Comparison of ENCODE assay signal across 19 cellular contexts in the genomic region with DNA sequence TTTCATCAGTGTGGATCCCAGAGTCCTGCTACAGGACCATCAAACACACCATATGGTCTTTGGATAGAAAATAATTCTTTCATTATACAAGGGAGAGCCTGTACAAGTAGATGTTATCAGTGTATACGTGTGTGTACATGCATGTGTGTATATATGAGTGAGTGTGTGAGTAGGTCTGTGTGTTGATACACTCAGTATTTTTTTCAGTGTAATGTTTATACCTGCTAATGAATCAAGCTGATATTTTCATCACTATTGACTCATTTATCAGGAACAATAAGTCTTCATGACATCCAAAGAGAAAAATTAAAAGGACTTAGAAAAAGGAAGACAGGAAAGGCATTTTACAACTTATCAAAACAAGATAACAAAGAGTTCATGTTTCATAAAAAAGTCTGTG.
"Had no signal": no experiment of that assay in that cellular context is flagged by ENCODE, and none has a peak within 500 bp of the region (broad histone marks: within the 10 kb centered on the region; RNA-seq: fewer than 3 reads in every experiment).

No MANE protein-coding gene starts in this region.

- H3K36me3 Mint-ChIP-seq: natural killer cell treated with Interleukin-12 subunit alpha and Interleukin-12 subunit beta and Interleukin-15 and Interleukin-18, amount 100 ng/mL, for 72 hours had no signal

- H3K36me3 ChIP-seq: lower lobe of right lung, thyroid gland had no signal

- H3K27ac Mint-ChIP-seq: activated naive CD4-positive, alpha-beta T cell treated with anti-CD3 and anti-CD28 coated beads for 36 hours; dendritic cell treated with granulocyte-macrophage colony-stimulating factor and Interleukin-4, amounts not matched to agents 40 ng/mL and 50 ng/mL, for 4 days; mesothelial cell of epicardium; natural killer cell treated with Interleukin-12 subunit alpha and Interleukin-12 subunit beta and Interleukin-15 and Interleukin-18, amount 100 ng/mL, for 72 hours had no signal

- H3K27me3 Mint-ChIP-seq: dendritic cell treated with granulocyte-macrophage colony-stimulating factor and Interleukin-4, amounts not matched to agents 40 ng/mL and 50 ng/mL, for 4 days; natural killer cell treated with Interleukin-12 subunit alpha and Interleukin-12 subunit beta and Interleukin-15 and Interleukin-18, amount 100 ng/mL, for 72 hours had no signal

- H3K27ac ChIP-seq: lower lobe of right lung, thyroid gland had no signal

- H3K4me3 ChIP-seq: gastrocnemius medialis, lower lobe of right lung, thyroid gland had no signal

- DNase-seq: activated CD4-positive, alpha-beta T cell treated with anti-CD3 and anti-CD28 coated beads, Interleukin-2, amount 50 U/mL, for 1 hour; activated CD4-positive, CD25-positive, alpha-beta regulatory T cell; activated CD8-positive, alpha-beta memory T cell treated with anti-CD3 and anti-CD28 coated beads, Interleukin-2, amount 50 U/mL, for 4 hours; activated naive CD4-positive, alpha-beta T cell treated with anti-CD3 and anti-CD28 coated beads for 36 hours; activated T-cell treated with anti-CD3 and anti-CD28 coated beads, Interleukin-2, amount 50 U/mL, for 4 hours; aorta; erythroblast; gastrocnemius medialis; head of caudate nucleus; left colon; lower lobe of right lung; posterior cingulate gyrus; stimulated activated CD8-positive, alpha-beta memory T cell treated with anti-CD3 and anti-CD28 coated beads, Interleukin-4, amount 100 ng/mL, for 48 hours; stimulated activated naive CD4-positive, alpha-beta T cell treated with Interleukin-2 at 50 U/mL for 16 hours; T1000; thyroid gland had no signal

- H3K9me3 ChIP-seq: gastrocnemius medialis, lower lobe of right lung, thyroid gland had no signal

- H3K4me1 ChIP-seq: gastrocnemius medialis, lower lobe of right lung, thyroid gland had no signal

- ATAC-seq: activated T-cell treated with anti-CD3 and anti-CD28 coated beads, Interleukin-2, amount 50 U/mL, for 4 hours; gastrocnemius medialis; left colon; lower lobe of right lung; natural killer cell treated with Interleukin-12 subunit alpha and Interleukin-12 subunit beta and Interleukin-15 and Interleukin-18, amount 100 ng/mL, for 72 hours had no signal

- H3K9me3 Mint-ChIP-seq: activated T-cell treated with anti-CD3 and anti-CD28 coated beads, Interleukin-2, amount 50 U/mL, for 4 hours; mesothelial cell of epicardium; natural killer cell treated with Interleukin-12 subunit alpha and Interleukin-12 subunit beta and Interleukin-15 and Interleukin-18, amount 100 ng/mL, for 72 hours had no signal

- H3K4me3 Mint-ChIP-seq: activated naive CD4-positive, alpha-beta T cell treated with anti-CD3 and anti-CD28 coated beads for 36 hours; activated T-cell treated with anti-CD3 and anti-CD28 coated beads, Interleukin-2, amount 50 U/mL, for 4 hours; dendritic cell treated with granulocyte-macrophage colony-stimulating factor and Interleukin-4, amounts not matched to agents 40 ng/mL and 50 ng/mL, for 4 days; mesothelial cell of epicardium; natural killer cell treated with Interleukin-12 subunit alpha and Interleukin-12 subunit beta and Interleukin-15 and Interleukin-18, amount 100 ng/mL, for 72 hours had no signal

- H3K27me3 ChIP-seq: gastrocnemius medialis, thyroid gland had no signal
